ENCODE assay signal across 8 cellular contexts in the genomic region with DNA sequence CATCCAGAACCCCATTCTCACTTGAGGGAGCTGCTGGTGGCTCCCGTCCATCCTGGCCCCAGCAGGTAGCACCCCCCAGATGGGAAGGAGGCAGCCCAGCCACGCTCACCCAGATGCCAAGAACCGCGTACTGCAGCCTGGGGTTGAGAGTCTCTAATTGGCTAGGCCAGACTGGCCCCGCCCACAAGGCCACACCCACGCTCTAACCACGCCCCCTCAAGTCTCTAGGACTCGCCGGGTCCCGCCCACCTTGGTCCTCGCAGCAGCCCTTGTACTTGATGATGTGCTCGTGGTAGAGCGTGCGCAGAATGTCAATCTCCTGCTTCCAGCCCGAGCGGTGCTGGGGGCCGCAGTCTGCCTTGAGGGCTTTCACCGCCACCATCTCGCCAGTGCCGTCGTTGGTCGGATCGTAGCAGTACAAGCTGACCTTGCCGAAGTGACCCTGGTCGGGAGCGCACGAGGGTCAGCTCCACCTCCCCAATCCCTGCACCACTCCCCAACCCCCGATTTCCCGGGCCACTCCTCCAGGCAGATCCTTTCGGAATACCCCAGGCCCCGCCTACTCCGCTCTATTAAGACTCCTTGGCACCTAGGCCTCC. TPM values are rescaled to one million over a fixed set of nuclear protein-coding genes. Genes with fewer than 3 reads are reported as not detected.
DNase-seq lines count a peak whose midpoint lies in the region; ATAC-seq and TF ChIP-seq lines count a peak whose summit lies in the region.

No MANE protein-coding gene starts in this region.

- H3K27me3 ChIP-seq in duodenal mucosa (ENCODE audit: control insufficient read depth in 1 of 2, insufficient read depth in 2 of 2, low read length in 2 of 2), result no peaks in the 10 kb centered on the region

- H3K9me3 Mint-ChIP-seq in Calu3 (ENCODE audit: low read depth, unreplicated experiment), result no peaks in the 10 kb centered on the region
- H3K9me3 Mint-ChIP-seq in nephron, result no peaks in the 10 kb centered on the region
- no peaks in the 10 kb centered on the region for H3K9me3 Mint-ChIP-seq in activated T-helper 1 cell treated with anti-CD3 and anti-CD28 coated beads, Interleukin-12 subunit alpha, Interleukin-12 subunit beta, Interleukin-2, Interleukin-4 antibody, amounts not matched to agents 30 ng/mL and 10 ng/mL and 1 ng/mL, durations not matched to agents 14 hours and 24 hours and 36 hours

- H3K9ac ChIP-seq in duodenal mucosa (ENCODE audit: low read depth in 1 of 2, low read length in 2 of 2), result no peak overlapping the region

- no peak overlapping the region for H3K4me3 Mint-ChIP-seq in Calu3 (ENCODE audit: low read depth, unreplicated experiment)
- peak overlapping the region; percentile 30 to 72 (median 59) for H3K4me3 Mint-ChIP-seq in nephron
- no peak overlapping the region for H3K4me3 Mint-ChIP-seq in activated T-helper 1 cell treated with anti-CD3 and anti-CD28 coated beads, Interleukin-12 subunit alpha, Interleukin-12 subunit beta, Interleukin-2, Interleukin-4 antibody, amounts not matched to agents 30 ng/mL and 10 ng/mL and 1 ng/mL, durations not matched to agents 14 hours and 24 hours and 36 hours

- CTCF ChIA-PET in Calu3 (lab: Charles Lee) (no interaction called here), RWPE1 (lab: Yijun Ruan, JAX) (no interaction called here)

- H3K36me3 Mint-ChIP-seq in Calu3 (ENCODE audit: insufficient read depth, unreplicated experiment), result peaks cover 15% of the 10 kb centered on the region
- H3K36me3 Mint-ChIP-seq in nephron (ENCODE audit: low read depth), result peaks cover 31% of the 10 kb centered on the region
- peaks cover 24% of the 10 kb centered on the region for H3K36me3 Mint-ChIP-seq in activated T-helper 1 cell treated with anti-CD3 and anti-CD28 coated beads, Interleukin-12 subunit alpha, Interleukin-12 subunit beta, Interleukin-2, Interleukin-4 antibody, amounts not matched to agents 30 ng/mL and 10 ng/mL and 1 ng/mL, durations not matched to agents 14 hours and 24 hours and 36 hours (ENCODE audit: low read depth)

- intact Hi-C loops in Calu3 (cut with micrococcal nuclease; ENCODE audit: unreplicated experiment), result no loop called here
- intact Hi-C loops in activated T-helper 1 cell treated with anti-CD3 and anti-CD28 coated beads, Interleukin-12 subunit alpha, Interleukin-12 subunit beta, Interleukin-2, Interleukin-4 antibody, amounts not matched to agents 30 ng/mL and 10 ng/mL and 1 ng/mL, durations not matched to agents 14 hours and 24 hours and 36 hours (cut with micrococcal nuclease), result no loop called here

- POLR2A ChIA-PET in RWPE1 (lab: Yijun Ruan, JAX; ENCODE audit: low non-redundant PET), result no interaction called here

- DNase-seq in Calu3 (peak; percentile 16), RWPE1 (ENCODE audit: low spot score) (peak; percentile 45), NCI-H1092 treated with DMSO at 0.1 percent for 48 hours (lab: John Stamatoyannopoulos, UW) (no peak), AG08395 (ENCODE audit: low spot score) (no peak)
- DNase-seq in activated T-helper 1 cell treated with anti-CD3 and anti-CD28 coated beads, Interleukin-12 subunit alpha, Interleukin-12 subunit beta, Interleukin-2, Interleukin-4 antibody, amounts not matched to agents 30 ng/mL and 10 ng/mL and 1 ng/mL, durations not matched to agents 14 hours and 24 hours and 36 hours (ENCODE audit: low spot score), result no peak

- no peaks in the 10 kb centered on the region for H3K4me1 Mint-ChIP-seq in Calu3 (ENCODE audit: low read depth, unreplicated experiment)
- H3K4me1 Mint-ChIP-seq in nephron, result no peaks in the 10 kb centered on the region
- no peaks in the 10 kb centered on the region for H3K4me1 Mint-ChIP-seq in activated T-helper 1 cell treated with anti-CD3 and anti-CD28 coated beads, Interleukin-12 subunit alpha, Interleukin-12 subunit beta, Interleukin-2, Interleukin-4 antibody, amounts not matched to agents 30 ng/mL and 10 ng/mL and 1 ng/mL, durations not matched to agents 14 hours and 24 hours and 36 hours (ENCODE audit: low read depth)

- no peak for ATAC-seq in GM21717 (IDR thresholded peaks at IDR 0.05; ENCODE audit: unreplicated experiment)

- H3K27ac ChIP-seq in RWPE1 (no peak overlapping the region), duodenal mucosa (ENCODE audit: low read depth, low read length) (peak overlapping the region; percentile 10)

- H3K27me3 Mint-ChIP-seq in Calu3 (ENCODE audit: unreplicated experiment), result no peaks in the 10 kb centered on the region
- no peaks in the 10 kb centered on the region for H3K27me3 Mint-ChIP-seq in nephron (ENCODE audit: low read depth)
- no peaks in the 10 kb centered on the region for H3K27me3 Mint-ChIP-seq in activated T-helper 1 cell treated with anti-CD3 and anti-CD28 coated beads, Interleukin-12 subunit alpha, Interleukin-12 subunit beta, Interleukin-2, Interleukin-4 antibody, amounts not matched to agents 30 ng/mL and 10 ng/mL and 1 ng/mL, durations not matched to agents 14 hours and 24 hours and 36 hours (ENCODE audit: insufficient read depth)

- no TSS peak for BruUV-seq in Calu3 (replicated peaks; lab: Mats Ljungman, UMichigan)

- TF ChIP-seq CTCF in Calu3 (IDR thresholded peaks at IDR 0.05; ENCODE audit: unreplicated experiment), result no peak
- no peak for TF ChIP-seq CTCF in RWPE1 (conservative IDR thresholded peaks at IDR 0.05; ENCODE audit: low read depth)
- TF ChIP-seq CTCF in nephron (IDR thresholded peaks at IDR 0.05; ENCODE audit: unreplicated experiment in 3 of 3), result no peak

- H3K27ac Mint-ChIP-seq in Calu3 (ENCODE audit: unreplicated experiment) (no peak overlapping the region), nephron (peak overlapping the region in 1 of 3 experiments; percentile 87)
- no peak overlapping the region for H3K27ac Mint-ChIP-seq in activated T-helper 1 cell treated with anti-CD3 and anti-CD28 coated beads, Interleukin-12 subunit alpha, Interleukin-12 subunit beta, Interleukin-2, Interleukin-4 antibody, amounts not matched to agents 30 ng/mL and 10 ng/mL and 1 ng/mL, durations not matched to agents 14 hours and 24 hours and 36 hours

- H3K4me3 ChIP-seq in duodenal mucosa (ENCODE audit: low read depth in 1 of 2, low read length in 2 of 2), result no peak overlapping the region

- peaks cover 14 to 55% of the 10 kb centered on the region in 2 donors for H3K36me3 ChIP-seq in duodenal mucosa (ENCODE audit: control insufficient read depth in 1 of 2, insufficient read depth in 2 of 2, low read length in 2 of 2)

- no peaks in the 10 kb centered on the region for H3K4me1 ChIP-seq in duodenal mucosa (ENCODE audit: control insufficient read depth in 1 of 2, insufficient read depth in 2 of 2, low read length in 2 of 2)

- no peaks in the 10 kb centered on the region for H3K9me3 ChIP-seq in duodenal mucosa (ENCODE audit: control insufficient read depth in 1 of 2, low read length in 2 of 2)

RNA-seq across cellular contexts. Expression of gene ICAM3, which starts 14.5 kb away (rescaled TPM):
- 10.8 and 11.1 TPM in 2 replicates for total RNA-seq in Calu3 (2022)
- total RNA-seq in activated T-helper 1 cell treated with anti-CD3 and anti-CD28 coated beads, Interleukin-12 subunit alpha, Interleukin-12 subunit beta, Interleukin-2, Interleukin-4 antibody, amounts not matched to agents 30 ng/mL and 10 ng/mL and 1 ng/mL, durations not matched to agents 14 hours and 24 hours and 36 hours, result 107 and 114 TPM in 2 replicates

RNA-seq across cellular contexts. Expression of gene RAVER1, which starts 20.6 kb away (rescaled TPM):
- total RNA-seq in Calu3 (2022), result 38.5 and 43.2 TPM in 2 replicates
- 92.5 and 92.8 TPM in 2 replicates for total RNA-seq in activated T-helper 1 cell treated with anti-CD3 and anti-CD28 coated beads, Interleukin-12 subunit alpha, Interleukin-12 subunit beta, Interleukin-2, Interleukin-4 antibody, amounts not matched to agents 30 ng/mL and 10 ng/mL and 1 ng/mL, durations not matched to agents 14 hours and 24 hours and 36 hours

RNA-seq across cellular contexts. Expression of gene TYK2, which starts 26.5 kb away (rescaled TPM):
- total RNA-seq in Calu3 (2022), result 120 and 130 TPM in 2 replicates
- total RNA-seq in activated T-helper 1 cell treated with anti-CD3 and anti-CD28 coated beads, Interleukin-12 subunit alpha, Interleukin-12 subunit beta, Interleukin-2, Interleukin-4 antibody, amounts not matched to agents 30 ng/mL and 10 ng/mL and 1 ng/mL, durations not matched to agents 14 hours and 24 hours and 36 hours, result 268 and 271 TPM in 2 replicates

RNA-seq across cellular contexts. Expression of gene FDX2, which starts 38.1 kb away (rescaled TPM):
- total RNA-seq in Calu3 (2022), result 18.7 and 18.9 TPM in 2 replicates
- total RNA-seq in activated T-helper 1 cell treated with anti-CD3 and anti-CD28 coated beads, Interleukin-12 subunit alpha, Interleukin-12 subunit beta, Interleukin-2, Interleukin-4 antibody, amounts not matched to agents 30 ng/mL and 10 ng/mL and 1 ng/mL, durations not matched to agents 14 hours and 24 hours and 36 hours, result 21.6 and 24.4 TPM in 2 replicates

RNA-seq across cellular contexts. Expression of gene ZGLP1, which starts 44.3 kb away (rescaled TPM):
- 4.6 and 7.0 TPM in 2 replicates for total RNA-seq in Calu3 (2022)
- total RNA-seq in activated T-helper 1 cell treated with anti-CD3 and anti-CD28 coated beads, Interleukin-12 subunit alpha, Interleukin-12 subunit beta, Interleukin-2, Interleukin-4 antibody, amounts not matched to agents 30 ng/mL and 10 ng/mL and 1 ng/mL, durations not matched to agents 14 hours and 24 hours and 36 hours, result 3.5 and 4.2 TPM in 2 replicates

Comparison
In these comparisons a context has a peak if more than half of its experiments do, and no peak if none do; other contexts are left out.
1. DNase-seq: peak in Calu3 (single experiment) and RWPE1 (single experiment); none in NCI-H1092 treated with DMSO at 0.1 percent for 48 hours (single experiment), activated T-helper 1 cell treated with anti-CD3 and anti-CD28 coated beads, Interleukin-12 subunit alpha, Interleukin-12 subunit beta, Interleukin-2, Interleukin-4 antibody, amounts not matched to agents 30 ng/mL and 10 ng/mL and 1 ng/mL, durations not matched to agents 14 hours and 24 hours and 36 hours (single experiment) and AG08395 (single experiment).
2. H3K4me3 Mint-ChIP-seq: peak in nephron (3 of 3); none in Calu3 (single experiment) and activated T-helper 1 cell treated with anti-CD3 and anti-CD28 coated beads, Interleukin-12 subunit alpha, Interleukin-12 subunit beta, Interleukin-2, Interleukin-4 antibody, amounts not matched to agents 30 ng/mL and 10 ng/mL and 1 ng/mL, durations not matched to agents 14 hours and 24 hours and 36 hours (single experiment).